In the genomic region with DNA sequence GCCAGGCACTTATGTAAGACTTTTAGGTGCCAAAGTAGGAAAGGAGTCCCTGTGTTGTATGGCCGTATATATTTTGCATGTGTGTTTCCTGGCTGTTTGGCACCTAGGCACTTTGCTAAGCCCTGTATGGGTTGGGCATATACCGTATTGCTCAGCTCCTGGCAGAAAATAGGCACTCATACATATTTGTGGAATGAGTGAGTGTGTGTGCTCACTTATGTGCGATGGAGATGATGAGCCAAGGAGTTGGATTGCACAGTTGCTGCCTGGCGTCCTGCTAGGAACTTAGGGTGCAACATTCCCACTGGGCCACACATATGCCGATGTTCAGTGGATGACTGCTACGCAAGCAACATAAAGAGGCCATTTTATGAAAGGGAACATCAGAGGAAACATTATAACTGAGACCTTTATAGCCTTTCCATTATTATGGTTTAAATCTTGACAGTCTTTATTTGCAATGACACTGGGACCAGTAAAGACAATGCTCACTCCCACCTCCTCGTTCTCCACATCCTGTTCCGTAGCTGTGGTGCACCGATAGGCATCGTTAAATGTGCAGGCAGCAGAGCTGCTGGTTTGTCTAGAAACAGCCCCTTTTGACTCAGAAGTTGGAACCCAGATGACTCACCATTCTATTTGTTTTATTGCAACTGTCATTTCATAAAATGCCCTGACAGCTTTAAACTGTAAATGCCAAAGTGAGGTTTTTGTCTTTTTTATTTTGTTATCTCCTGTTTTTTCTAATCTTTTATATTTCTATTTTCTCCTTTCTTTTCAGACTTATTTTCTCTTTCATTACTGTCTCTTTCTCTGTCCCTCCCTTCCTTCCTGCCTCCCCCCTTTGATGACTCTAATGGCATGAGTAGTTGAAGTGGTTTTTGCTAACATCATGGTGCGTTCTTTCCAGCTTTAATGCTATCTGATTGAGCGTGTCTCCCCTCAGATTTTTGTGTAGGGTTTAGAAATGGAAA, we compare ENCODE assay signal across 1 cellular context.
TF ChIP-seq lines count a peak whose summit lies in the region.

No MANE protein-coding gene starts in this region.

TF ChIP-seq in HEK293, 187 proteins besides CTCF, POLR2A, EP300 and RAD21 (continued from another document and continues in another):
- TF ChIP-seq SP2 (tag by site-specific recombination; IDR thresholded peaks at IDR 0.05) (peak; percentile 24; the same call in 1 of the 2 replicates), TCF7L2 (IDR thresholded peaks at IDR 0.05; ENCODE audit: borderline replicate concordance, low read depth, low read length) (no peak), ZNF292 (tag by site-specific recombination; IDR thresholded peaks at IDR 0.05; ENCODE audit: borderline replicate concordance, low read depth) (no peak), ZNF777 (tag by site-specific recombination; IDR thresholded peaks at IDR 0.05; ENCODE audit: borderline replicate concordance) (no peak), ZNF747 (tag by site-specific recombination; IDR thresholded peaks at IDR 0.05) (no peak), ZNF658 (tag by site-specific recombination; IDR thresholded peaks at IDR 0.05) (no peak), KLF10 (tag by site-specific recombination; IDR thresholded peaks at IDR 0.05) (no peak), ZFP69B (tag by site-specific recombination; IDR thresholded peaks at IDR 0.05) (peak; percentile 72), ZNF112 (tag by site-specific recombination; IDR thresholded peaks at IDR 0.05) (no peak), BCL11B (tag by site-specific recombination; IDR thresholded peaks at IDR 0.05; ENCODE audit: low read depth) (no peak), ZBTB48 (tag by site-specific recombination; IDR thresholded peaks at IDR 0.05) (no peak), ZNF16 (tag by site-specific recombination; IDR thresholded peaks at IDR 0.05; ENCODE audit: low read depth) (no peak), ZNF530 (tag by site-specific recombination; IDR thresholded peaks at IDR 0.05; ENCODE audit: low read depth) (no peak), ZNF146 (tag by site-specific recombination; IDR thresholded peaks at IDR 0.05) (no peak), ZNF148 (tag by site-specific recombination; IDR thresholded peaks at IDR 0.05; ENCODE audit: borderline replicate concordance) (no peak), SP7 (tag by site-specific recombination; IDR thresholded peaks at IDR 0.05) (peak; percentile 87), EGR2 (tag by site-specific recombination; IDR thresholded peaks at IDR 0.05; ENCODE audit: low read depth) (no peak), FEZF1 (tag by site-specific recombination; IDR thresholded peaks at IDR 0.05) (peak; percentile 56), ZNF366 (tag by site-specific recombination; conservative IDR thresholded peaks at IDR 0.05) (peak; percentile 82), ZNF155 (tag by site-specific recombination; IDR thresholded peaks at IDR 0.05) (no peak), ZSCAN16 (tag by site-specific recombination; IDR thresholded peaks at IDR 0.05) (no peak), ZNF341 (tag by site-specific recombination; IDR thresholded peaks at IDR 0.05; ENCODE audit: low read depth) (no peak), ZSCAN30 (tag by site-specific recombination; IDR thresholded peaks at IDR 0.05) (peak; percentile 18; the same call in 1 of the 2 replicates), ZNF707 (tag by site-specific recombination; IDR thresholded peaks at IDR 0.05) (no peak), ZNF629 (tag by site-specific recombination; IDR thresholded peaks at IDR 0.05) (peak; percentile 62), ZNF785 (tag by site-specific recombination; IDR thresholded peaks at IDR 0.05) (no peak), ZSCAN23 (tag by site-specific recombination; IDR thresholded peaks at IDR 0.05) (no peak), ZNF37A (tag by site-specific recombination; IDR thresholded peaks at IDR 0.05) (no peak), YY1 (tag by site-specific recombination; IDR thresholded peaks at IDR 0.05) (no peak), TRIM28 (IDR thresholded peaks at IDR 0.05; ENCODE audit: borderline replicate concordance, low read length) (0 out of 2 replicates have a peak, but pooled peaks have one; percentile 32), ZNF621 (tag by site-specific recombination; IDR thresholded peaks at IDR 0.05) (no peak), ZBTB7A (tag by site-specific recombination; IDR thresholded peaks at IDR 0.05; ENCODE audit: low read depth) (no peak), ZNF571 (tag by site-specific recombination; IDR thresholded peaks at IDR 0.05) (no peak), ZNF791 (tag by site-specific recombination; IDR thresholded peaks at IDR 0.05) (no peak), ZNF211 (tag by site-specific recombination; IDR thresholded peaks at IDR 0.05; ENCODE audit: low read depth) (no peak), ZNF423 (tag by site-specific recombination; IDR thresholded peaks at IDR 0.05) (no peak), MYNN (tag by site-specific recombination; IDR thresholded peaks at IDR 0.05; ENCODE audit: borderline replicate concordance) (no peak)
- TF ChIP-seq, protein P1, sequence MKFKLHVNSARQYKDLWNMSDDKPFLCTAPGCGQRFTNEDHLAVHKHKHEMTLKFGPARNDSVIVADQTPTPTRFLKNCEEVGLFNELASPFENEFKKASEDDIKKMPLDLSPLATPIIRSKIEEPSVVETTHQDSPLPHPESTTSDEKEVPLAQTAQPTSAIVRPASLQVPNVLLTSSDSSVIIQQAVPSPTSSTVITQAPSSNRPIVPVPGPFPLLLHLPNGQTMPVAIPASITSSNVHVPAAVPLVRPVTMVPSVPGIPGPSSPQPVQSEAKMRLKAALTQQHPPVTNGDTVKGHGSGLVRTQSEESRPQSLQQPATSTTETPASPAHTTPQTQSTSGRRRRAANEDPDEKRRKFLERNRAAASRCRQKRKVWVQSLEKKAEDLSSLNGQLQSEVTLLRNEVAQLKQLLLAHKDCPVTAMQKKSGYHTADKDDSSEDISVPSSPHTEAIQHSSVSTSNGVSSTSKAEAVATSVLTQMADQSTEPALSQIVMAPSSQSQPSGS (tag by site-specific recombination; IDR thresholded peaks at IDR 0.05; ENCODE audit: low read depth), result no peak
- TF ChIP-seq, protein P2, sequence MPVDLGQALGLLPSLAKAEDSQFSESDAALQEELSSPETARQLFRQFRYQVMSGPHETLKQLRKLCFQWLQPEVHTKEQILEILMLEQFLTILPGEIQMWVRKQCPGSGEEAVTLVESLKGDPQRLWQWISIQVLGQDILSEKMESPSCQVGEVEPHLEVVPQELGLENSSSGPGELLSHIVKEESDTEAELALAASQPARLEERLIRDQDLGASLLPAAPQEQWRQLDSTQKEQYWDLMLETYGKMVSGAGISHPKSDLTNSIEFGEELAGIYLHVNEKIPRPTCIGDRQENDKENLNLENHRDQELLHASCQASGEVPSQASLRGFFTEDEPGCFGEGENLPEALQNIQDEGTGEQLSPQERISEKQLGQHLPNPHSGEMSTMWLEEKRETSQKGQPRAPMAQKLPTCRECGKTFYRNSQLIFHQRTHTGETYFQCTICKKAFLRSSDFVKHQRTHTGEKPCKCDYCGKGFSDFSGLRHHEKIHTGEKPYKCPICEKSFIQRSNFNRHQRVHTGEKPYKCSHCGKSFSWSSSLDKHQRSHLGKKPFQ (tag by site-specific recombination; IDR thresholded peaks at IDR 0.05), result no peak
- TF ChIP-seq, protein P3, sequence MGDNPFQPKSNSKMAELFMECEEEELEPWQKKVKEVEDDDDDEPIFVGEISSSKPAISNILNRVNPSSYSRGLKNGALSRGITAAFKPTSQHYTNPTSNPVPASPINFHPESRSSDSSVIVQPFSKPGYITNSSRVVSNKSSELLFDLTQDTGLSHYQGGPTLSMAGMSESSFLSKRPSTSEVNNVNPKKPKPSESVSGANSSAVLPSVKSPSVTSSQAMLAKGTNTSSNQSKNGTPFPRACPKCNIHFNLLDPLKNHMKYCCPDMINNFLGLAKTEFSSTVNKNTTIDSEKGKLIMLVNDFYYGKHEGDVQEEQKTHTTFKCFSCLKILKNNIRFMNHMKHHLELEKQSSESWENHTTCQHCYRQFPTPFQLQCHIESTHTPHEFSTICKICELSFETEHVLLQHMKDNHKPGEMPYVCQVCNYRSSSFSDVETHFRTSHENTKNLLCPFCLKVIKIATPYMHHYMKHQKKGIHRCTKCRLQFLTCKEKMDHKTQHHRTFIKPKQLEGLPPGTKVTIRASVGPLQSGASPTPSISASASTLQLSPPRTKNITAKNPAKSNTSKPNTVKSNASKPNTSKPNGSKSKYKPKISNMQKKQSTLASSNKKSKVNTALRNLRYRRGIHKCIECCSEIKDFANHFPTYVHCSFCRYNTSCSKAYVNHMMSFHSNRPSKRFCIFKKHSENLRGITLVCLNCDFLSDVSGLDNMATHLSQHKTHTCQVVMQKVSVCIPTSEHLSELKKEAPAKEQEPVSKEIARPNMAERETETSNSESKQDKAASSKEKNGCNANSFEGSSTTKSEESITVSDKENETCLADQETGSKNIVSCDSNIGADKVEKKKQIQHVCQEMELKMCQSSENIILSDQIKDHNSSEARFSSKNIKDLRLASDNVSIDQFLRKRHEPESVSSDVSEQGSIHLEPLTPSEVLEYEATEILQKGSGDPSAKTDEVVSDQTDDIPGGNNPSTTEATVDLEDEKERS (tag by site-specific recombination; IDR thresholded peaks at IDR 0.05), result no peak
- TF ChIP-seq, protein P4, sequence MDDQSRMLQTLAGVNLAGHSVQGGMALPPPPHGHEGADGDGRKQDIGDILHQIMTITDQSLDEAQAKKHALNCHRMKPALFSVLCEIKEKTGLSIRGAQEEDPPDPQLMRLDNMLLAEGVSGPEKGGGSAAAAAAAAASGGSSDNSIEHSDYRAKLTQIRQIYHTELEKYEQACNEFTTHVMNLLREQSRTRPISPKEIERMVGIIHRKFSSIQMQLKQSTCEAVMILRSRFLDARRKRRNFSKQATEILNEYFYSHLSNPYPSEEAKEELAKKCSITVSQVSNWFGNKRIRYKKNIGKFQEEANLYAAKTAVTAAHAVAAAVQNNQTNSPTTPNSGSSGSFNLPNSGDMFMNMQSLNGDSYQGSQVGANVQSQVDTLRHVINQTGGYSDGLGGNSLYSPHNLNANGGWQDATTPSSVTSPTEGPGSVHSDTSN (CRISPR knock-in tag; IDR thresholded peaks at IDR 0.05), result no peak
- TF ChIP-seq, protein P5, sequence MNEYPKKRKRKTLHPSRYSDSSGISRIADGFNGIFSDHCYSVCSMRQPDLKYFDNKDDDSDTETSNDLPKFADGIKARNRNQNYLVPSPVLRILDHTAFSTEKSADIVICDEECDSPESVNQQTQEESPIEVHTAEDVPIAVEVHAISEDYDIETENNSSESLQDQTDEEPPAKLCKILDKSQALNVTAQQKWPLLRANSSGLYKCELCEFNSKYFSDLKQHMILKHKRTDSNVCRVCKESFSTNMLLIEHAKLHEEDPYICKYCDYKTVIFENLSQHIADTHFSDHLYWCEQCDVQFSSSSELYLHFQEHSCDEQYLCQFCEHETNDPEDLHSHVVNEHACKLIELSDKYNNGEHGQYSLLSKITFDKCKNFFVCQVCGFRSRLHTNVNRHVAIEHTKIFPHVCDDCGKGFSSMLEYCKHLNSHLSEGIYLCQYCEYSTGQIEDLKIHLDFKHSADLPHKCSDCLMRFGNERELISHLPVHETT (tag by site-specific recombination; IDR thresholded peaks at IDR 0.05), result no peak
- TF ChIP-seq, protein P6, sequence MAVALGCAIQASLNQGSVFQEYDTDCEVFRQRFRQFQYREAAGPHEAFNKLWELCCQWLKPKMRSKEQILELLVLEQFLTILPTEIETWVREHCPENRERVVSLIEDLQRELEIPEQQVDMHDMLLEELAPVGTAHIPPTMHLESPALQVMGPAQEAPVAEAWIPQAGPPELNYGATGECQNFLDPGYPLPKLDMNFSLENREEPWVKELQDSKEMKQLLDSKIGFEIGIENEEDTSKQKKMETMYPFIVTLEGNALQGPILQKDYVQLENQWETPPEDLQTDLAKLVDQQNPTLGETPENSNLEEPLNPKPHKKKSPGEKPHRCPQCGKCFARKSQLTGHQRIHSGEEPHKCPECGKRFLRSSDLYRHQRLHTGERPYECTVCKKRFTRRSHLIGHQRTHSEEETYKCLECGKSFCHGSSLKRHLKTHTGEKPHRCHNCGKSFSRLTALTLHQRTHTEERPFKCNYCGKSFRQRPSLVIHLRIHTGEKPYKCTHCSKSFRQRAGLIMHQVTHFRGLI (tag by site-specific recombination; IDR thresholded peaks at IDR 0.05), result no peak
- TF ChIP-seq, protein P7, sequence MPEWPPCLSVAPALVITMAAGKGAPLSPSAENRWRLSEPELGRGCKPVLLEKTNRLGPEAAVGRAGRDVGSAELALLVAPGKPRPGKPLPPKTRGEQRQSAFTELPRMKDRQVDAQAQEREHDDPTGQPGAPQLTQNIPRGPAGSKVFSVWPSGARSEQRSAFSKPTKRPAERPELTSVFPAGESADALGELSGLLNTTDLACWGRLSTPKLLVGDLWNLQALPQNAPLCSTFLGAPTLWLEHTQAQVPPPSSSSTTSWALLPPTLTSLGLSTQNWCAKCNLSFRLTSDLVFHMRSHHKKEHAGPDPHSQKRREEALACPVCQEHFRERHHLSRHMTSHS (tag by site-specific recombination; IDR thresholded peaks at IDR 0.05), result no peak
- TF ChIP-seq, protein P8, sequence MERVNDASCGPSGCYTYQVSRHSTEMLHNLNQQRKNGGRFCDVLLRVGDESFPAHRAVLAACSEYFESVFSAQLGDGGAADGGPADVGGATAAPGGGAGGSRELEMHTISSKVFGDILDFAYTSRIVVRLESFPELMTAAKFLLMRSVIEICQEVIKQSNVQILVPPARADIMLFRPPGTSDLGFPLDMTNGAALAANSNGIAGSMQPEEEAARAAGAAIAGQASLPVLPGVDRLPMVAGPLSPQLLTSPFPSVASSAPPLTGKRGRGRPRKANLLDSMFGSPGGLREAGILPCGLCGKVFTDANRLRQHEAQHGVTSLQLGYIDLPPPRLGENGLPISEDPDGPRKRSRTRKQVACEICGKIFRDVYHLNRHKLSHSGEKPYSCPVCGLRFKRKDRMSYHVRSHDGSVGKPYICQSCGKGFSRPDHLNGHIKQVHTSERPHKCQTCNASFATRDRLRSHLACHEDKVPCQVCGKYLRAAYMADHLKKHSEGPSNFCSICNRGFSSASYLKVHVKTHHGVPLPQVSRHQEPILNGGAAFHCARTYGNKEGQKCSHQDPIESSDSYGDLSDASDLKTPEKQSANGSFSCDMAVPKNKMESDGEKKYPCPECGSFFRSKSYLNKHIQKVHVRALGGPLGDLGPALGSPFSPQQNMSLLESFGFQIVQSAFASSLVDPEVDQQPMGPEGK (tag by site-specific recombination; IDR thresholded peaks at IDR 0.05), result peak; percentile 62
